ENCODE assay signal across 17 cellular contexts in the genomic region with DNA sequence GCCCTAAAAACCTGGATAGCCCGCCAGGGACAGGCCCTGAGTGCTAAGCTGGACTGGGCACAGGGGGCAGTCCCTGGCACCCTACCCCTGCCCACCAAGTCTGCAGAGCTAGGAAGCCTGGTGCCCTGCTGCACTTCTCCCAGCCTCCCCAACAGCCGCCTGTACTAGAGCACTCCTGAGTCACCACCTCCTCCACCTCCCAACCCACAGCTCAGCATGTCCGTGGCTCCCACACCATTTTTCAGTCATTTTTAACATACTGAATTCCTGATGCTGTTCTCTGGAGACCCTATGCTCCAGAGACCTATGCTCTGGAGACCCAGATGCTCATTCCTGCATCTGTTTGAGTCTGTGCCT. TPM values are rescaled to one million over a fixed set of nuclear protein-coding genes. Genes with fewer than 3 reads are reported as not detected.
DNase-seq lines count a peak whose midpoint lies in the region; TF ChIP-seq lines count a peak whose summit lies in the region.
"Had no signal": no experiment of that assay in that cellular context is flagged by ENCODE, and none has a peak within 500 bp of the region (broad histone marks: within the 10 kb centered on the region; RNA-seq: fewer than 3 reads in every experiment).

No MANE protein-coding gene starts in this region.

- peak overlapping the region; percentile 32 for H3K9ac ChIP-seq in NT2/D1 (ENCODE audit: insufficient read length, low read depth)

- H3K4me3 ChIP-seq in HEK293 (ENCODE audit: low read depth, low read length) (no peak overlapping the region), NT2/D1 (ENCODE audit: insufficient read length, low read depth) (no peak overlapping the region), choroid plexus epithelial cell (ENCODE audit: low read depth, low read length) (no peak overlapping the region)

- H3K36me3 ChIP-seq in HEK293 (ENCODE audit: control insufficient read depth in 2 of 2, insufficient read depth in 1 of 2, low read length in 2 of 2): peaks cover 0 to 23% of the 10 kb centered on the region in 2 experiments; a peak in 1 of 3 replicates
- peaks cover 15% of the 10 kb centered on the region for H3K36me3 ChIP-seq in NT2/D1 (ENCODE audit: insufficient read depth, insufficient read length, low read length)

- POLR2A ChIA-PET in HEK293 (lab: Yijun Ruan, JAX): no interaction called here

- no peaks in the 10 kb centered on the region for H3K4me1 ChIP-seq in HEK293 (ENCODE audit: control insufficient read depth, insufficient read depth, low read length)
- H3K4me1 ChIP-seq in NT2/D1 (ENCODE audit: insufficient read depth, insufficient read length): peaks cover 17% of the 10 kb centered on the region

- no peaks in the 10 kb centered on the region for H3K27me3 ChIP-seq in NT2/D1 (ENCODE audit: insufficient read depth, insufficient read length)
- H3K27me3 ChIP-seq: BE2C had no signal

- DNase-seq in NT2/D1 (ENCODE audit: low read depth, low spot score) (no peak), choroid plexus epithelial cell (ENCODE audit: low read depth) (peak; percentile 11), mesenteric fat pad (ENCODE audit: low spot score) (peak; percentile 85), middle frontal gyrus (ENCODE audit: extremely low spot score, low spot score) (no peak), DMS 273 treated with DMSO at 0.1 percent for 48 hours (lab: John Stamatoyannopoulos, UW) (no peak), COLO829 (ENCODE audit: low spot score) (no peak)
- DNase-seq: BE2C; CD8-positive, alpha-beta memory T cell; EL; KG1; NCI-H1105; NCI-H1694 treated with DMSO at 0.1 percent for 48 hours; NCI-H446 treated with DMSO at 0.1 percent for 48 hours; NCI-H774; Right ventricle myocardium superior had no signal

- CTCF ChIA-PET in HEK293 (lab: Yijun Ruan, JAX): interaction anchor here (0.9 to 3.5 kb wide), 3 partner anchors 13 to 165 kb away, joined by 3 to 10 read pairs (median 3); no protein-coding TSS in a partner anchor

- H3K27ac ChIP-seq in HEK293 (ENCODE audit: extremely low read depth, low read depth, low read length): no peak overlapping the region
- H3K27ac ChIP-seq: HL-60 had no signal

- no peak for TF ChIP-seq CTCF in HEK293 (tag by site-specific recombination; IDR thresholded peaks at IDR 0.05)
- TF ChIP-seq CTCF in choroid plexus epithelial cell (conservative IDR thresholded peaks at IDR 0.05; ENCODE audit: low read depth, low read length): no peak

- H3K9me3 ChIP-seq in HEK293 (ENCODE audit: control insufficient read depth, insufficient read depth, low read depth, low read length): no peaks in the 10 kb centered on the region
- H3K9me3 ChIP-seq in NT2/D1 (ENCODE audit: insufficient read depth, low read length): no peaks in the 10 kb centered on the region
- H3K9me3 ChIP-seq: BE2C had no signal

TF ChIP-seq in HEK293, 187 proteins besides CTCF, POLR2A, EP300 and RAD21:
- TF ChIP-seq, protein P1, sequence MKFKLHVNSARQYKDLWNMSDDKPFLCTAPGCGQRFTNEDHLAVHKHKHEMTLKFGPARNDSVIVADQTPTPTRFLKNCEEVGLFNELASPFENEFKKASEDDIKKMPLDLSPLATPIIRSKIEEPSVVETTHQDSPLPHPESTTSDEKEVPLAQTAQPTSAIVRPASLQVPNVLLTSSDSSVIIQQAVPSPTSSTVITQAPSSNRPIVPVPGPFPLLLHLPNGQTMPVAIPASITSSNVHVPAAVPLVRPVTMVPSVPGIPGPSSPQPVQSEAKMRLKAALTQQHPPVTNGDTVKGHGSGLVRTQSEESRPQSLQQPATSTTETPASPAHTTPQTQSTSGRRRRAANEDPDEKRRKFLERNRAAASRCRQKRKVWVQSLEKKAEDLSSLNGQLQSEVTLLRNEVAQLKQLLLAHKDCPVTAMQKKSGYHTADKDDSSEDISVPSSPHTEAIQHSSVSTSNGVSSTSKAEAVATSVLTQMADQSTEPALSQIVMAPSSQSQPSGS (tag by site-specific recombination; IDR thresholded peaks at IDR 0.05; ENCODE audit: low read depth): no peak
- TF ChIP-seq EGR2 (tag by site-specific recombination; IDR thresholded peaks at IDR 0.05; ENCODE audit: low read depth) (peak; percentile 60), ZIC2 (tag by site-specific recombination; IDR thresholded peaks at IDR 0.05) (no peak), ZFHX2 (tag by site-specific recombination; conservative IDR thresholded peaks at IDR 0.05) (peak; percentile 69)
- TF ChIP-seq, protein P2, sequence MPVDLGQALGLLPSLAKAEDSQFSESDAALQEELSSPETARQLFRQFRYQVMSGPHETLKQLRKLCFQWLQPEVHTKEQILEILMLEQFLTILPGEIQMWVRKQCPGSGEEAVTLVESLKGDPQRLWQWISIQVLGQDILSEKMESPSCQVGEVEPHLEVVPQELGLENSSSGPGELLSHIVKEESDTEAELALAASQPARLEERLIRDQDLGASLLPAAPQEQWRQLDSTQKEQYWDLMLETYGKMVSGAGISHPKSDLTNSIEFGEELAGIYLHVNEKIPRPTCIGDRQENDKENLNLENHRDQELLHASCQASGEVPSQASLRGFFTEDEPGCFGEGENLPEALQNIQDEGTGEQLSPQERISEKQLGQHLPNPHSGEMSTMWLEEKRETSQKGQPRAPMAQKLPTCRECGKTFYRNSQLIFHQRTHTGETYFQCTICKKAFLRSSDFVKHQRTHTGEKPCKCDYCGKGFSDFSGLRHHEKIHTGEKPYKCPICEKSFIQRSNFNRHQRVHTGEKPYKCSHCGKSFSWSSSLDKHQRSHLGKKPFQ (tag by site-specific recombination; IDR thresholded peaks at IDR 0.05): no peak

RNA-seq across cellular contexts. Expression of gene DPCD, which starts 27.6 kb away (rescaled TPM):
- total RNA-seq in mesenteric fat pad: 5.2 TPM

RNA-seq across cellular contexts. Expression of gene POLL, which starts 27.7 kb away (rescaled TPM):
- 15.5 TPM for total RNA-seq in mesenteric fat pad

Comparison
In these comparisons a context has a peak if more than half of its experiments do, and no peak if none do; other contexts are left out.
1. DNase-seq: peak in choroid plexus epithelial cell (single experiment) and mesenteric fat pad (single experiment); none in NT2/D1 (single experiment), middle frontal gyrus (single experiment), DMS 273 treated with DMSO at 0.1 percent for 48 hours (single experiment) and COLO829 (single experiment).